In genomic region chr13:52203864-52204263, GRCh38 we compare ENCODE assay signal across 8 cellular contexts. TPM values are rescaled to one million over a fixed set of nuclear protein-coding genes. Genes with fewer than 3 reads are reported as not detected.
A peak's percentile ranks its signal among the peaks of the same experiment; 100 is the strongest.
DNase-seq lines count a peak whose midpoint lies in the region; TF ChIP-seq lines count a peak whose summit lies in the region.
"Not testable (repeated sequence)": the region's sequence is repeated elsewhere in the genome, so short reads cannot be mapped to it uniquely, and the experiment has no call there.

No MANE protein-coding gene starts in this region.

- not testable (repeated sequence) for H3K27me3 ChIP-seq in MG63; brain microvascular endothelial cell (replicated peaks); sigmoid colon

- DNase-seq in AG04449 (ENCODE audit: low read depth, low spot score) (peak; percentile 54), GM04504 (ENCODE audit: low read depth) (peak; percentile 71), MG63 (peak; percentile 93), RWPE1 (ENCODE audit: low spot score) (peak; percentile 63), brain microvascular endothelial cell (peak; percentile 91), fibroblast of the conjunctiva (ENCODE audit: low read depth) (peak; percentile 87), kidney tubule cell (ENCODE audit: low spot score) (peak; percentile 61), sigmoid colon (peak; percentile 76)

- H3K4me3 ChIP-seq in AG04449 (ENCODE audit: low read depth, low read length); MG63; brain microvascular endothelial cell (ENCODE audit: low read depth, low read length); sigmoid colon: not testable (repeated sequence)

- not testable (repeated sequence) for H3K36me3 ChIP-seq in MG63; brain microvascular endothelial cell (replicated peaks); sigmoid colon

- H3K27ac ChIP-seq in RWPE1, brain microvascular endothelial cell, sigmoid colon: not testable (repeated sequence)

- intact Hi-C loops in sigmoid colon (cut with DNase I) = not testable (repeated sequence)

- not testable (repeated sequence) for H3K9me3 ChIP-seq in MG63, sigmoid colon

- in situ Hi-C loops in brain microvascular endothelial cell (cut with HindIII; ENCODE audit: low pct_ligation_motif_present, low sequenced_read_pairs) = not testable (repeated sequence)

- TF ChIP-seq CTCF in AG04449 (IDR thresholded peaks at IDR 0.05; ENCODE audit: insufficient read depth, low read length, missing control alignments); RWPE1 (conservative IDR thresholded peaks at IDR 0.05; ENCODE audit: low read depth); brain microvascular endothelial cell (IDR thresholded peaks at IDR 0.05; ENCODE audit: low read depth, low read length, missing control alignments); sigmoid colon (IDR thresholded peaks at IDR 0.05): not testable (repeated sequence)

- not testable (repeated sequence) for TF ChIP-seq POLR2A in sigmoid colon (IDR thresholded peaks at IDR 0.05)

- H3K4me1 ChIP-seq in sigmoid colon = not testable (repeated sequence)

- not testable (repeated sequence) for TF ChIP-seq EP300 in sigmoid colon (IDR thresholded peaks at IDR 0.05)

- WGBS in sigmoid colon, 2 donors = 54 to 61% methylated on average over 1 of the region's 1 CpG

- POLR2A ChIA-PET in AG04449 (lab: Yijun Ruan, JAX) = interaction anchor here (1.2 kb wide), 1 partner anchor 9 kb away, joined by 3 read pairs; no protein-coding TSS in a partner anchor
- POLR2A ChIA-PET in RWPE1 (lab: Yijun Ruan, JAX; ENCODE audit: low non-redundant PET) = not testable (repeated sequence)

- CTCF ChIA-PET in AG04449 (lab: Yijun Ruan, JAX) (interaction anchor here (0.7 to 4.8 kb wide), 3 partner anchors 247 to 389 kb away, joined by 4 to 30 read pairs (median 9); partner anchors contain the start of gene VPS36), RWPE1 (lab: Yijun Ruan, JAX) (interaction anchor here (1.5 kb wide), 1 partner anchor 247 kb away, joined by 4 read pairs; the partner anchor contains the start of gene VPS36)

RNA-seq across cellular contexts. Expression of gene NEK3, which starts 44.5 kb away (rescaled TPM):
- total RNA-seq in MG63 (2014; rRNA removed; shearing (Covaris generic); ENCODE audit: low replicate concordance) = 6.7 and 6.9 TPM in 2 replicates
- 10 to 100 TPM in 3 of 4 donors, 1 to 10 TPM in 1; 8.7 to 22.2 (median 14.1) TPM for total RNA-seq in sigmoid colon
- 10 to 100 TPM; 21.0 to 26.5 (median 25.7) TPM for polyA plus RNA-seq in sigmoid colon
